8 cellular contexts compared by ENCODE assay signal in the genomic region with DNA sequence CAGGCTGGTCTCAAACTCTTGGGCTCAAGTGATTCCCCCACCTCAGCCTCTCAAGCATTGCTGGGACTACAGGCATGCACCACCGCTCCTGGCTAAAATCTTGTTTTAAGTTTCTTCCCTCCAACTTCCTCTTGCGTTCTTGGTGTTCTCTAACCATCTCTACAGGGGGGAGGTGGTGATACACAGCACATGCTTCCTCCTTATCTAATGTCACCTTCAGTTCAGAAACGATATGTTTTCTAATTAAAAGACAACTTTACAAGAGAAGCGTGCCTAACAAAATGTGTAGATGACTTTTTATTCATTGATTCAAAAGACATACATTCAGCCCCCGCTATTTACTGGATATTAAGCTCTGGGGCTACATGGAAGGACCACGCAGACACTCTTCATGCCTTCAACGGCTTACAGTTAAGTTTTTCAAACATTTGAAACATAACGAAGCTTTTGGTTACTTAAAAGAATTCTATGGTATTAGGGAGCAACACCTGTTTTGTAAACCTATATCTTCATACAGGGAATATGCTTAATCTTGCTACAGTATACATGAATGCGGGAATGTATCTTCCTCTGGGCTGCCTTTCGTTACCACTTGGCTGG. TPM values are rescaled to one million over a fixed set of nuclear protein-coding genes. Genes with fewer than 3 reads are reported as not detected.
DNase-seq lines count a peak whose midpoint lies in the region; ATAC-seq and TF ChIP-seq lines count a peak whose summit lies in the region.

No MANE protein-coding gene starts in this region.

- peaks cover 26% of the 10 kb centered on the region for H3K36me3 Mint-ChIP-seq in activated naive CD4-positive, alpha-beta T cell treated with anti-CD3 and anti-CD28 coated beads for 36 hours (ENCODE audit: low read depth)
- peaks cover 18% of the 10 kb centered on the region for H3K36me3 Mint-ChIP-seq in endodermal cell (ENCODE audit: low read depth)
- H3K36me3 Mint-ChIP-seq in natural killer cell treated with Interleukin-12 subunit alpha and Interleukin-12 subunit beta and Interleukin-15 and Interleukin-18, amount 100 ng/mL, for 72 hours, result peaks cover 5% of the 10 kb centered on the region

- H3K4me3 ChIP-seq in endodermal cell (ENCODE audit: low read length), result peak overlapping the region; percentile 96

- 0 out of 2 replicates have a peak, but pooled peaks have one; percentile 46 for TF ChIP-seq POLR2A in Raji (IDR thresholded peaks at IDR 0.05; ENCODE audit: insufficient read depth, low read depth, low read length)

- intact Hi-C loops in activated naive CD4-positive, alpha-beta T cell treated with anti-CD3 and anti-CD28 coated beads for 36 hours (cut with micrococcal nuclease), result loop anchor here (1.0 to 10.0 kb wide), 5 partner anchors 33 to 419 kb away; a partner anchor contains a TSS

- H3K27me3 Mint-ChIP-seq in activated naive CD4-positive, alpha-beta T cell treated with anti-CD3 and anti-CD28 coated beads for 36 hours (ENCODE audit: low read depth), result no peaks in the 10 kb centered on the region
- no peaks in the 10 kb centered on the region for H3K27me3 Mint-ChIP-seq in endodermal cell (ENCODE audit: insufficient read depth)
- no peaks in the 10 kb centered on the region for H3K27me3 Mint-ChIP-seq in natural killer cell treated with Interleukin-12 subunit alpha and Interleukin-12 subunit beta and Interleukin-15 and Interleukin-18, amount 100 ng/mL, for 72 hours

- H3K9ac ChIP-seq in endodermal cell (ENCODE audit: extremely low read depth, low read length, poor library complexity, severe bottlenecking), result peak overlapping the region; percentile 81

- H3K36me3 ChIP-seq in endodermal cell (ENCODE audit: control insufficient read depth, insufficient read depth, low read length), result peaks cover 16% of the 10 kb centered on the region

- H3K27me3 ChIP-seq in endodermal cell (ENCODE audit: control insufficient read depth, insufficient read depth, low read length, poor library complexity, severe bottlenecking), result no peaks in the 10 kb centered on the region

- CTCF ChIA-PET in activated naive CD4-positive, alpha-beta T cell treated with anti-CD3 and anti-CD28 coated beads for 36 hours (lab: Charles Lee), result interaction anchor here (0.7 kb wide), 1 partner anchor 26 kb away, joined by 3 read pairs; no protein-coding TSS in a partner anchor

- H3K27ac ChIP-seq in endodermal cell (ENCODE audit: low read depth, low read length), result no peak overlapping the region

- peak overlapping the region; percentile 100 for H3K27ac Mint-ChIP-seq in activated naive CD4-positive, alpha-beta T cell treated with anti-CD3 and anti-CD28 coated beads for 36 hours
- peak overlapping the region; percentile 100 for H3K27ac Mint-ChIP-seq in endodermal cell
- H3K27ac Mint-ChIP-seq in natural killer cell treated with Interleukin-12 subunit alpha and Interleukin-12 subunit beta and Interleukin-15 and Interleukin-18, amount 100 ng/mL, for 72 hours, result peak overlapping the region; percentile 94 to 99

- peak; percentile 32 for ATAC-seq in HG02981 (IDR thresholded peaks at IDR 0.05; ENCODE audit: unreplicated experiment)
- ATAC-seq in natural killer cell treated with Interleukin-12 subunit alpha and Interleukin-12 subunit beta and Interleukin-15 and Interleukin-18, amount 100 ng/mL, for 72 hours, result no peak

- H3K4me1 Mint-ChIP-seq in activated naive CD4-positive, alpha-beta T cell treated with anti-CD3 and anti-CD28 coated beads for 36 hours (ENCODE audit: low read depth), result peaks cover 27% of the 10 kb centered on the region
- peaks cover 4% of the 10 kb centered on the region for H3K4me1 Mint-ChIP-seq in endodermal cell
- H3K4me1 Mint-ChIP-seq in natural killer cell treated with Interleukin-12 subunit alpha and Interleukin-12 subunit beta and Interleukin-15 and Interleukin-18, amount 100 ng/mL, for 72 hours (ENCODE audit: low read depth in 2 of 2), result peaks cover 17 to 18% of the 10 kb centered on the region in 2 donors

- TF ChIP-seq CTCF in endodermal cell (conservative IDR thresholded peaks at IDR 0.05), result no peak

- H3K4me1 ChIP-seq in endodermal cell (ENCODE audit: control insufficient read depth, insufficient read depth, low read length), result no peaks in the 10 kb centered on the region

- no peaks in the 10 kb centered on the region for H3K9me3 Mint-ChIP-seq in activated naive CD4-positive, alpha-beta T cell treated with anti-CD3 and anti-CD28 coated beads for 36 hours
- H3K9me3 Mint-ChIP-seq in endodermal cell, result peaks cover 2% of the 10 kb centered on the region
- no peaks in the 10 kb centered on the region for H3K9me3 Mint-ChIP-seq in natural killer cell treated with Interleukin-12 subunit alpha and Interleukin-12 subunit beta and Interleukin-15 and Interleukin-18, amount 100 ng/mL, for 72 hours

- peak overlapping the region; percentile 100 for H3K4me3 Mint-ChIP-seq in activated naive CD4-positive, alpha-beta T cell treated with anti-CD3 and anti-CD28 coated beads for 36 hours
- H3K4me3 Mint-ChIP-seq in endodermal cell, result peak overlapping the region; percentile 98
- H3K4me3 Mint-ChIP-seq in natural killer cell treated with Interleukin-12 subunit alpha and Interleukin-12 subunit beta and Interleukin-15 and Interleukin-18, amount 100 ng/mL, for 72 hours, result peak overlapping the region; percentile 98

- 24 to 27% methylated on average over 6 to 10 of the region's 10 CpGs for WGBS in endodermal cell (ENCODE audit: insufficient coverage in 1 of 2, insufficient read length in 1 of 2), 2 experiments

- H3K9me3 ChIP-seq in endodermal cell (ENCODE audit: control insufficient read depth, low read length), result no peaks in the 10 kb centered on the region

- DNase-seq in activated naive CD4-positive, alpha-beta T cell treated with anti-CD3 and anti-CD28 coated beads for 36 hours, result peak; percentile 11
- DNase-seq in activated naive CD4-positive, alpha-beta T cell treated with anti-CD3 and anti-CD28 coated beads, Interleukin-2, amount 50 U/mL, for 16 hours, result no peak
- DNase-seq in endodermal cell (no peak), putamen (ENCODE audit: low spot score) (no peak), midbrain (lab: John Stamatoyannopoulos, UW) (no peak)
- DNase-seq in natural killer cell treated with Interleukin-12 subunit alpha and Interleukin-12 subunit beta and Interleukin-15 and Interleukin-18, amount 100 ng/mL, for 72 hours (ENCODE audit: low spot score), result no peak

RNA-seq across cellular contexts. Expression of a gene that starts 0.9 kb away (rescaled TPM):
- 10 to 100 TPM; 34.2 to 36.8 TPM for total RNA-seq in activated naive CD4-positive, alpha-beta T cell treated with anti-CD3 and anti-CD28 coated beads for 36 hours
- total RNA-seq in endodermal cell, result 10 to 100 TPM; 46.1 to 53.2 TPM
- polyA plus RNA-seq in endodermal cell (2013, experiment 1 of 2), result 43.6 TPM
- polyA plus RNA-seq in endodermal cell (2013, experiment 2 of 2), result 41.4 TPM
- total RNA-seq in natural killer cell treated with Interleukin-12 subunit alpha and Interleukin-12 subunit beta and Interleukin-15 and Interleukin-18, amount 100 ng/mL, for 72 hours, result 10 to 100 TPM; 37.3 to 40.9 TPM

RNA-seq across cellular contexts. Expression of a gene that starts 49.5 kb away (rescaled TPM):
- total RNA-seq in activated naive CD4-positive, alpha-beta T cell treated with anti-CD3 and anti-CD28 coated beads for 36 hours, result under 1 TPM; 0.35 to 0.50 TPM
- 1 to 10 TPM; 1.5 to 1.9 TPM for total RNA-seq in endodermal cell
- 4.2 TPM for polyA plus RNA-seq in endodermal cell (2013, experiment 1 of 2)
- 3.9 TPM for polyA plus RNA-seq in endodermal cell (2013, experiment 2 of 2)
- under 1 TPM in 1 of 2 donors, not detected in 1; 0.48 TPM for total RNA-seq in natural killer cell treated with Interleukin-12 subunit alpha and Interleukin-12 subunit beta and Interleukin-15 and Interleukin-18, amount 100 ng/mL, for 72 hours

RNA-seq across cellular contexts. Expression of a gene that starts 49.8 kb away (rescaled TPM):
- 10 to 100 TPM; 14.8 to 19.6 TPM for total RNA-seq in activated naive CD4-positive, alpha-beta T cell treated with anti-CD3 and anti-CD28 coated beads for 36 hours
- total RNA-seq in endodermal cell, result 10 to 100 TPM; 22.9 to 24.7 TPM
- polyA plus RNA-seq in endodermal cell (2013, experiment 1 of 2), result 23.0 TPM
- 22.6 TPM for polyA plus RNA-seq in endodermal cell (2013, experiment 2 of 2)
- total RNA-seq in natural killer cell treated with Interleukin-12 subunit alpha and Interleukin-12 subunit beta and Interleukin-15 and Interleukin-18, amount 100 ng/mL, for 72 hours, result 10 to 100 TPM; 15.8 to 21.1 TPM
